24 cellular contexts compared by ENCODE assay signal in genomic region chrX:9114245-9114644, GRCh38.
"Had no signal": no experiment of that assay in that cellular context is flagged by ENCODE, and none has a peak within 500 bp of the region (broad histone marks: within the 10 kb centered on the region; RNA-seq: fewer than 3 reads in every experiment).

No MANE protein-coding gene starts in this region.

- DNase-seq: activated B cell treated with CpG ODN at 0.5 μM for 24 hours; activated CD4-positive, alpha-beta T cell treated with anti-CD3 and anti-CD28 coated beads for 1 hour; activated CD4-positive, alpha-beta T cell treated with anti-CD3 and anti-CD28 coated beads, Interleukin-2, amount 10 ng/mL, durations not matched to agents 24 days and 14 days; activated CD4-positive, alpha-beta T cell treated with anti-CD3 and anti-CD28 coated beads, Interleukin-2, amount 50 U/mL, for 48 hours; activated CD8-positive, alpha-beta memory T cell treated with anti-CD3 and anti-CD28 coated beads, Interleukin-2, amount 10 ng/mL, durations not matched to agents 7 days and 5 days; activated effector memory CD4-positive, alpha-beta T cell treated with Interleukin-2 at 50 U/mL for 16 hours; activated naive CD4-positive, alpha-beta T cell; activated T-cell treated with anti-CD3 and anti-CD28 coated beads, Interleukin-2, amount 50 U/mL, for 24 hours; body of pancreas; central memory CD4-positive, alpha-beta T cell; Karpas-422; NCI-H1436; NCI-H187 treated with DMSO at 0.1 percent for 48 hours; NCI-H446; NCI-H524; NCI-H82; SHP77; T-helper 17 cell; T-helper 9 cell had no signal

- FAIRE-seq: bronchial epithelial cell, K562, RCC 7860, TTC549 had no signal

- H3K4me1 ChIP-seq: ascending aorta, body of pancreas had no signal

- H3K4me3 ChIP-seq: ascending aorta, body of pancreas, K562 had no signal

- ATAC-seq: activated CD8-positive, alpha-beta memory T cell treated with anti-CD3 and anti-CD28 coated beads, Interleukin-2, amount 10 ng/mL, durations not matched to agents 7 days and 5 days; body of pancreas; K562; T-helper 17 cell had no signal

- H3K36me3 ChIP-seq: ascending aorta had no signal

- H3K9me3 ChIP-seq: ascending aorta, body of pancreas had no signal

- H3K27ac ChIP-seq: ascending aorta, body of pancreas had no signal

- H3K27me3 ChIP-seq: ascending aorta, body of pancreas had no signal
